8 cellular contexts compared by ENCODE assay signal in genomic region chr1:220044683-220045355, GRCh38. TPM values are rescaled to one million over a fixed set of nuclear protein-coding genes. Genes with fewer than 3 reads are reported as not detected.
A peak's percentile ranks its signal among the peaks of the same experiment; 100 is the strongest.
DNase-seq lines count a peak whose midpoint lies in the region; ATAC-seq and TF ChIP-seq lines count a peak whose summit lies in the region.

No MANE protein-coding gene starts in this region.

- peaks cover 7% of the 10 kb centered on the region for H3K36me3 Mint-ChIP-seq in activated naive CD4-positive, alpha-beta T cell treated with anti-CD3 and anti-CD28 coated beads, Interleukin-2, amount 50 U/mL, for 24 hours
- peaks cover 19% of the 10 kb centered on the region for H3K36me3 Mint-ChIP-seq in activated CD4-positive, alpha-beta memory T cell treated with anti-CD3 and anti-CD28 coated beads for 36 hours

- no peak for ATAC-seq in GM19395 (IDR thresholded peaks at IDR 0.05; ENCODE audit: unreplicated experiment)

- H3K27me3 Mint-ChIP-seq in activated naive CD4-positive, alpha-beta T cell treated with anti-CD3 and anti-CD28 coated beads, Interleukin-2, amount 50 U/mL, for 24 hours, result no peaks in the 10 kb centered on the region
- H3K27me3 Mint-ChIP-seq in activated CD4-positive, alpha-beta memory T cell treated with anti-CD3 and anti-CD28 coated beads for 36 hours, result no peaks in the 10 kb centered on the region

- H3K4me3 Mint-ChIP-seq in activated naive CD4-positive, alpha-beta T cell treated with anti-CD3 and anti-CD28 coated beads, Interleukin-2, amount 50 U/mL, for 24 hours, result peak overlapping the region; percentile 97
- H3K4me3 Mint-ChIP-seq in activated CD4-positive, alpha-beta memory T cell treated with anti-CD3 and anti-CD28 coated beads for 36 hours, result peak overlapping the region; percentile 94

- TF ChIP-seq POLR2A in transverse colon (IDR thresholded peaks at IDR 0.05), result no peak

- TF ChIP-seq EP300 in transverse colon (IDR thresholded peaks at IDR 0.05; ENCODE audit: low read depth), result no peak

- H3K27ac Mint-ChIP-seq in activated naive CD4-positive, alpha-beta T cell treated with anti-CD3 and anti-CD28 coated beads, Interleukin-2, amount 50 U/mL, for 24 hours, result peak overlapping the region; percentile 99
- peak overlapping the region; percentile 96 for H3K27ac Mint-ChIP-seq in activated CD4-positive, alpha-beta memory T cell treated with anti-CD3 and anti-CD28 coated beads for 36 hours

- H3K9me3 Mint-ChIP-seq in activated naive CD4-positive, alpha-beta T cell treated with anti-CD3 and anti-CD28 coated beads, Interleukin-2, amount 50 U/mL, for 24 hours, result no peaks in the 10 kb centered on the region
- no peaks in the 10 kb centered on the region for H3K9me3 Mint-ChIP-seq in activated CD4-positive, alpha-beta memory T cell treated with anti-CD3 and anti-CD28 coated beads for 36 hours

- CTCF ChIA-PET in activated CD4-positive, alpha-beta memory T cell treated with anti-CD3 and anti-CD28 coated beads for 36 hours (lab: Charles Lee), result interaction anchor here (1.2 kb wide), 1 partner anchor 79 kb away, joined by 4 read pairs; no protein-coding TSS in a partner anchor

- H3K4me3 ChIP-seq in iPS-18a (ENCODE audit: low read length), result peak overlapping the region; percentile 74
- H3K4me3 ChIP-seq in transverse colon, result peak overlapping the region in 3 of 4 donors; percentile 68 to 83 (median 82)

- in situ Hi-C loops in transverse colon (cut with MboI; ENCODE audit: low pct_ligation_motif_present in 1 of 4, low pct_unique_long_range_greater_than_20kb in 1 of 4, low sequenced_read_pairs in 3 of 4), result no loop called here

- intact Hi-C loops in activated CD4-positive, alpha-beta memory T cell treated with anti-CD3 and anti-CD28 coated beads for 36 hours (cut with micrococcal nuclease), result no loop called here
- intact Hi-C loops in transverse colon (cut with DNase I; ENCODE audit: low total_unique reads), result no loop called here

- 69 to 80% methylated on average over 4 of the region's 4 CpGs for WGBS in transverse colon (ENCODE audit: low coverage in 1 of 2), 2 donors

- no peak for TF ChIP-seq CTCF in transverse colon (IDR thresholded peaks at IDR 0.05)

- POLR2A ChIA-PET in activated CD4-positive, alpha-beta memory T cell treated with anti-CD3 and anti-CD28 coated beads for 36 hours (lab: Charles Lee), result no interaction called here

- H3K27me3 ChIP-seq in iPS-18a (ENCODE audit: control insufficient read depth, insufficient read depth, low read length) (no peaks in the 10 kb centered on the region), transverse colon (no peaks in the 10 kb centered on the region)

- peaks cover 32% of the 10 kb centered on the region for H3K4me1 Mint-ChIP-seq in activated naive CD4-positive, alpha-beta T cell treated with anti-CD3 and anti-CD28 coated beads, Interleukin-2, amount 50 U/mL, for 24 hours
- H3K4me1 Mint-ChIP-seq in activated CD4-positive, alpha-beta memory T cell treated with anti-CD3 and anti-CD28 coated beads for 36 hours (ENCODE audit: low read depth), result peaks cover 37% of the 10 kb centered on the region

- H3K9me3 ChIP-seq in iPS-18a (ENCODE audit: control insufficient read depth, low read depth, low read length) (no peaks in the 10 kb centered on the region), transverse colon (no peaks in the 10 kb centered on the region)

- peaks cover 2% of the 10 kb centered on the region for H3K36me3 ChIP-seq in iPS-18a (ENCODE audit: control insufficient read depth, low read depth, low read length)
- peaks cover 0 to 7% (median 2%) of the 10 kb centered on the region in 4 donors for H3K36me3 ChIP-seq in transverse colon

- no peak for DNase-seq in activated naive CD4-positive, alpha-beta T cell (lab: John Stamatoyannopoulos, UW)
- DNase-seq in activated CD4-positive, alpha-beta memory T cell treated with anti-CD3 and anti-CD28 coated beads for 36 hours, result no peak
- no peak for DNase-seq in transverse colon
- no peak for DNase-seq in germinal center (ENCODE audit: low spot score)
- DNase-seq in NCI-H1436 treated with DMSO at 0.1 percent for 48 hours (lab: John Stamatoyannopoulos, UW), result no peak

- H3K4me1 ChIP-seq in iPS-18a (ENCODE audit: control insufficient read depth, low read depth, low read length), result no peaks in the 10 kb centered on the region
- peaks cover 4 to 45% (median 25%) of the 10 kb centered on the region in 4 donors for H3K4me1 ChIP-seq in transverse colon

- H3K27ac ChIP-seq in iPS-18a (ENCODE audit: low read length), result no peak overlapping the region
- H3K27ac ChIP-seq in transverse colon, result peak overlapping the region; percentile 86 to 94 (median 90)

- H3K9ac ChIP-seq in iPS-18a (ENCODE audit: low read length), result no peak overlapping the region

RNA-seq across cellular contexts. Expression of gene EPRS1, which starts 1.5 kb away (rescaled TPM):
- 100 to 1,000 TPM; 191 to 198 TPM for total RNA-seq in activated CD4-positive, alpha-beta memory T cell treated with anti-CD3 and anti-CD28 coated beads for 36 hours
- 10 to 100 TPM; 17.2 to 65.9 (median 25.4) TPM for total RNA-seq in transverse colon

RNA-seq across cellular contexts. Expression of gene BPNT1, which starts 44.8 kb away (rescaled TPM):
- 10 to 100 TPM; 20.5 to 25.8 TPM for total RNA-seq in activated CD4-positive, alpha-beta memory T cell treated with anti-CD3 and anti-CD28 coated beads for 36 hours
- total RNA-seq in transverse colon, result 10 to 100 TPM; 17.7 to 73.9 (median 45.7) TPM

RNA-seq across cellular contexts. Expression of gene IARS2, which starts 49.1 kb away (rescaled TPM):
- total RNA-seq in activated CD4-positive, alpha-beta memory T cell treated with anti-CD3 and anti-CD28 coated beads for 36 hours, result 10 to 100 TPM; 77.6 to 79.2 TPM
- total RNA-seq in transverse colon, result 10 to 100 TPM; 46.2 to 87.0 (median 70.8) TPM
